In the genomic region with DNA sequence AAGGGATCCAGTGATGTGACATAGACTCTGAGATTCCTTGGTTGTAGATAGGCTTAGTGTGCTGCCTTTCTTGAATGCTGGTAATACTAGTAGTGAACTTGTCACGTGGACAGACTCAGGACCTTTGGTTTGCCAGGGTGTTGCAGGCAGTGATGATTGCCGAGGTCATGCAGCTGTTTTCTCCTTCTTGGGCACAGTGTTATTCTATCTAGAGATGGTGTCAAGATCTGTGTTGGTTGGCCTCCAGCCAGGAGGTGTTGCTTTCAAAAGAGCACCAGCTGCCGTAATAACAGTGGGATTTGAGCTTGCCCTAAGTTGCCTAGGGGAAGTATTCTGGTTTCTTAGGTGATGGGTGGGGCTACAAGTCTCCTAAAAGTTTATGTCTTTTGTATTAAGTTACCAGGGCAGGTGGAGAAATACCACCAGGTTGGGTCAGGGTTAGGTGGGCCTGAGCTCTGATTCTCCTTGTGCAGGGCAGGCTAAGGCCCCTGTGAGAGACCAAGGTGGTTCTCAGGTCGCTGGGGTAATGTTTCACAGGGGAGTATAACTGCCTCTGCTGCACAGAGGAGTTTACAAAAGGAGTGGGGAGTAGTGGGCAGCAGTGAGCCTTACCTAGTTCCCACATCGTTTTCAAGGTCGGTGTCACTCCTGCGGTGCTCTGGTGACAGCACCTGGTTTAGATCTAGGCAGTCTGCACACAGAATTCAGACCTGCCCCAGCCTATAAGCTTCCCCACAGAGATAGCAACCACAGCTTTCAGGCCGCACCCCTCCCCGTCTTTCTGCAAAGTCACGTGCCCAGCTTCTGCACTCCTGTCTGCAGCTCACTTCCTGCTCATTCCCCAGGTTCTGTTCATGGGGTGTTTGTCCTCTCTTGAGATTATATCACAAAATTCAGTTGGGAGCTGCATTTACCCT, we compare ENCODE assay signal across 8 cellular contexts.
A peak's percentile ranks its signal among the peaks of the same experiment; 100 is the strongest.
DNase-seq lines count a peak whose midpoint lies in the region; ATAC-seq, FAIRE-seq and TF ChIP-seq lines count a peak whose summit lies in the region.

No MANE protein-coding gene starts in this region.

- peak; percentile 9 for DNase-seq in NCI-H2029 treated with DMSO at 0.1 percent for 48 hours (lab: John Stamatoyannopoulos, UW)
- DNase-seq in NCI-H2029 (lab: John Stamatoyannopoulos, UW) = no peak
- peak; percentile 10 to 52 for DNase-seq in activated CD4-positive, alpha-beta T cell treated with anti-CD3 and anti-CD28 coated beads, Interleukin-2, amount 50 U/mL, for 24 hours (ENCODE audit: low read depth in 1 of 2, low spot score in 1 of 2)
- peak; percentile 42 for DNase-seq in left cardiac atrium
- peak; percentile 41 for DNase-seq in stimulated activated CD8-positive, alpha-beta memory T cell treated with anti-CD3 and anti-CD28 coated beads, Interleukin-15, amount 100 ng/mL, for 1 hour (ENCODE audit: low read depth)
- DNase-seq in H54 (ENCODE audit: insufficient read length, low spot score) = no peak
- DNase-seq in AG08396 (ENCODE audit: low spot score) = no peak

- ATAC-seq in left cardiac atrium (peak; percentile 47 to 86), HG02885 (IDR thresholded peaks at IDR 0.05; ENCODE audit: poor library complexity, unreplicated experiment) (no peak)

- no peak for TF ChIP-seq POLR2A in H54 (IDR thresholded peaks at IDR 0.05; ENCODE audit: low read depth, low read length)

- FAIRE-seq in H54 (lab: Jason Lieb, UNC) = no peak

- intact Hi-C loops in left cardiac atrium (cut with DNase I) = no loop called here

Comparison
In these comparisons a context has a peak if more than half of its experiments do, and no peak if none do; other contexts are left out.
1. DNase-seq: peak in NCI-H2029 treated with DMSO at 0.1 percent for 48 hours (single experiment), activated CD4-positive, alpha-beta T cell treated with anti-CD3 and anti-CD28 coated beads, Interleukin-2, amount 50 U/mL, for 24 hours (2 of 2), left cardiac atrium (single experiment) and stimulated activated CD8-positive, alpha-beta memory T cell treated with anti-CD3 and anti-CD28 coated beads, Interleukin-15, amount 100 ng/mL, for 1 hour (single experiment); none in NCI-H2029 (single experiment), H54 (single experiment) and AG08396 (single experiment).